9 cellular contexts compared by ENCODE assay signal in genomic region chr1:64934115-64934880, GRCh38. TPM values are rescaled to one million over a fixed set of nuclear protein-coding genes. Genes with fewer than 3 reads are reported as not detected.
DNase-seq lines count a peak whose midpoint lies in the region; ATAC-seq and TF ChIP-seq lines count a peak whose summit lies in the region.
"Had no signal": no experiment of that assay in that cellular context is flagged by ENCODE, and none has a peak within 500 bp of the region (broad histone marks: within the 10 kb centered on the region; RNA-seq: fewer than 3 reads in every experiment).

No MANE protein-coding gene starts in this region.

- peaks cover 9% of the 10 kb centered on the region for H4K20me1 ChIP-seq in osteoblast (ENCODE audit: insufficient read depth, low read length)

- no peaks in the 10 kb centered on the region for H3K9me3 ChIP-seq in CD4-positive, CD25-positive, alpha-beta regulatory T cell (ENCODE audit: control insufficient read depth in 2 of 2, low read length in 2 of 2)
- H3K9me3 ChIP-seq in Panc1 (ENCODE audit: control insufficient read depth, insufficient read depth, low read depth, low read length), result no peaks in the 10 kb centered on the region
- H3K9me3 ChIP-seq in osteoblast (ENCODE audit: low read depth, low read length), result no peaks in the 10 kb centered on the region

- POLR2A ChIA-PET in Panc1 (lab: Charles Lee), result interaction anchor here (0.6 to 0.7 kb wide), 2 partner anchors 18 to 28 kb away, joined by 4 to 6 read pairs; no protein-coding TSS in a partner anchor
- POLR2A ChIA-PET in HEK293T (lab: Yijun Ruan, JAX), result no interaction called here

- H3K4me1 ChIP-seq in CD4-positive, CD25-positive, alpha-beta regulatory T cell (ENCODE audit: control insufficient read depth, insufficient read depth, low read length, poor library complexity, severe bottlenecking), result peaks cover 50% of the 10 kb centered on the region
- H3K4me1 ChIP-seq in Panc1 (ENCODE audit: control insufficient read depth, insufficient read depth, low read length), result peaks cover 34% of the 10 kb centered on the region
- H3K4me1 ChIP-seq in osteoblast (ENCODE audit: insufficient read depth, low read length), result peaks cover 41% of the 10 kb centered on the region

- peaks cover 14% of the 10 kb centered on the region for H3K36me3 ChIP-seq in CD4-positive, CD25-positive, alpha-beta regulatory T cell (ENCODE audit: control insufficient read depth, insufficient read depth, low read length)
- H3K36me3 ChIP-seq in Panc1 (ENCODE audit: control insufficient read depth, insufficient read depth, low read length), result no peaks in the 10 kb centered on the region
- no peaks in the 10 kb centered on the region for H3K36me3 ChIP-seq in osteoblast (ENCODE audit: insufficient read depth, low read length)

- no TSS peak for BruUV-seq in Panc1 (replicated peaks; lab: Mats Ljungman, UMichigan)

- TF ChIP-seq CTCF in Panc1 (IDR thresholded peaks at IDR 0.05) (no peak), osteoblast (IDR thresholded peaks at IDR 0.05; ENCODE audit: extremely low read depth, low read depth, low read length) (no peak)

- peak overlapping the region; percentile 22 for H3K4me3 ChIP-seq in CD4-positive, CD25-positive, alpha-beta regulatory T cell (ENCODE audit: low read depth, low read length)
- H3K4me3 ChIP-seq in Panc1 (ENCODE audit: low read depth in 2 of 2, low read length in 2 of 2) (0 out of 4 replicates have a peak overlapping the region, but pooled peaks of 1 of the 2 experiments have one; percentile 16), osteoblast (ENCODE audit: insufficient read depth, low read length) (peak overlapping the region; percentile 57)

- H3K9me3 Mint-ChIP-seq in CD4-positive, CD25-positive, alpha-beta regulatory T cell, result peaks cover 0 to 2% (median 0%) of the 10 kb centered on the region in 7 donors

- H3K27me3 ChIP-seq in CD4-positive, CD25-positive, alpha-beta regulatory T cell (ENCODE audit: control insufficient read depth, insufficient read depth, low read length), result no peaks in the 10 kb centered on the region
- H3K27me3 ChIP-seq in Panc1 (ENCODE audit: control insufficient read depth, insufficient read depth, low read length) (no peaks in the 10 kb centered on the region), osteoblast (ENCODE audit: insufficient read depth, low read length) (no peaks in the 10 kb centered on the region)

- no peaks in the 10 kb centered on the region for H3K27me3 Mint-ChIP-seq in CD4-positive, CD25-positive, alpha-beta regulatory T cell

- CTCF ChIA-PET in Panc1 (lab: Charles Lee), result interaction anchor here (0.6 to 1.1 kb wide), 2 partner anchors 57 to 86 kb away, joined by 3 to 4 read pairs; no protein-coding TSS in a partner anchor
- CTCF ChIA-PET in HEK293T (lab: Yijun Ruan, JAX), result no interaction called here

- H3K79me2 ChIP-seq in osteoblast (ENCODE audit: insufficient read depth, low read length), result peaks cover 71% of the 10 kb centered on the region

- in situ Hi-C loops in Panc1 (cut with HindIII; ENCODE audit: low pct_unique_long_range_greater_than_20kb, low sequenced_read_pairs), result no loop called here

- H3K4me2 ChIP-seq in osteoblast (ENCODE audit: insufficient read depth, low read length), result peak overlapping the region; percentile 87

- ATAC-seq in CD4-positive, CD25-positive, alpha-beta regulatory T cell (ENCODE audit: low read depth in 2 of 2), result peak in 1 of 2 donors; percentile 26
- ATAC-seq in Panc1, result peak; percentile 64
- ATAC-seq in esophagus mucosa, result peak; percentile 38

- H3K4me3 Mint-ChIP-seq in CD4-positive, CD25-positive, alpha-beta regulatory T cell, result peak overlapping the region; percentile 64 to 80 (median 76)

- peak overlapping the region; percentile 66 for H2AFZ ChIP-seq in osteoblast (ENCODE audit: low read length)

- intact Hi-C loops in Panc1 (cut with micrococcal nuclease; ENCODE audit: unreplicated experiment), result no loop called here

- DNase-seq in CD4-positive, CD25-positive, alpha-beta regulatory T cell, result no peak
- DNase-seq in Panc1 (ENCODE audit: low read depth, low spot score) (no peak), osteoblast (ENCODE audit: insufficient read length, low spot score, missing footprints) (peak; percentile 83), SHP77 (lab: John Stamatoyannopoulos, UW) (no peak), HEK293T (ENCODE audit: extremely low spot score) (no peak), activated gamma-delta T cell treated with Interleukin-2 at 50 U/mL for 16 hours (no peak), COLO668 (lab: John Stamatoyannopoulos, UW; ENCODE audit: unreplicated experiment) (no peak)
- DNase-seq: NCI-H1694 had no signal

- peak overlapping the region; percentile 10 for H3K27ac ChIP-seq in CD4-positive, CD25-positive, alpha-beta regulatory T cell (ENCODE audit: insufficient read depth, low read length, poor library complexity, severe bottlenecking)
- H3K27ac ChIP-seq in Panc1 (ENCODE audit: low read length), result peak overlapping the region; percentile 9; the same call in 1 of the 2 replicates
- peak overlapping the region; percentile 98 for H3K27ac ChIP-seq in osteoblast (ENCODE audit: low read depth, low read length)

- H3K27ac Mint-ChIP-seq in CD4-positive, CD25-positive, alpha-beta regulatory T cell, result peak overlapping the region in 2 of 3 donors; percentile 76 to 77

- H3K4me1 Mint-ChIP-seq in CD4-positive, CD25-positive, alpha-beta regulatory T cell, result peaks cover 47 to 89% (median 80%) of the 10 kb centered on the region in 4 donors

- H3K36me3 Mint-ChIP-seq in CD4-positive, CD25-positive, alpha-beta regulatory T cell, result peaks cover 38% of the 10 kb centered on the region

TF ChIP-seq in HEK293T, 16 proteins besides CTCF, POLR2A, EP300 and RAD21:
- TF ChIP-seq CTBP1 (IDR thresholded peaks at IDR 0.05; ENCODE audit: borderline replicate concordance) (no peak), L3MBTL2 (conservative IDR thresholded peaks at IDR 0.05) (no peak), BHLHE40 (IDR thresholded peaks at IDR 0.05; ENCODE audit: borderline replicate concordance) (no peak), HDGF (IDR thresholded peaks at IDR 0.05; ENCODE audit: borderline replicate concordance) (no peak)

RNA-seq across cellular contexts. Expression of gene JAK1, which starts 32.1 kb away (rescaled TPM):
- 333 TPM for total RNA-seq in CD4-positive, CD25-positive, alpha-beta regulatory T cell
- polyA plus RNA-seq in CD4-positive, CD25-positive, alpha-beta regulatory T cell, result 100 to 1,000 TPM; 215 to 231 (median 223) TPM
- 138 TPM for total RNA-seq in Panc1 (2021; ENCODE audit: unreplicated experiment)
- 67.5 TPM for polyA plus RNA-seq in Panc1 (2012; ENCODE audit: insufficient read length)
- total RNA-seq in esophagus mucosa, result 49.0 TPM
- total RNA-seq in osteoblast, result 178 and 197 TPM in 2 replicates

Comparison
In these comparisons a context has a peak if more than half of its experiments do, and no peak if none do; other contexts are left out.
1. H3K27ac ChIP-seq: peak in every context shown above with its lines; median percentile 98 in osteoblast; 10 in CD4-positive, CD25-positive, alpha-beta regulatory T cell; 9 in Panc1.